In genomic region chr2:174438146-174438886, GRCh38 we compare ENCODE assay signal across 18 cellular contexts. TPM values are rescaled to one million over a fixed set of nuclear protein-coding genes. Genes with fewer than 3 reads are reported as not detected.
DNase-seq lines count a peak whose midpoint lies in the region; ATAC-seq, FAIRE-seq and TF ChIP-seq lines count a peak whose summit lies in the region.
"Had no signal": no experiment of that assay in that cellular context is flagged by ENCODE, and none has a peak within 500 bp of the region (broad histone marks: within the 10 kb centered on the region; RNA-seq: fewer than 3 reads in every experiment).

No MANE protein-coding gene starts in this region.

- no peak overlapping the region for H3K27ac ChIP-seq in adrenal gland
- H3K27ac ChIP-seq in endothelial cell of umbilical vein (ENCODE audit: insufficient read depth, low read depth, low read length) = no peak overlapping the region
- H3K27ac ChIP-seq in sigmoid colon = peak overlapping the region in 2 of 4 donors; percentile 3 to 39
- no peak overlapping the region for H3K27ac ChIP-seq in PC-3 (ENCODE audit: low read length)

- H3K9me1 ChIP-seq in endothelial cell of umbilical vein (replicated peaks; ENCODE audit: control insufficient read depth, extremely low read depth, insufficient read depth, low read length) = no peaks in the 10 kb centered on the region

- dilution Hi-C loops in endothelial cell of umbilical vein (cut with MboI; ENCODE audit: extremely low pct_ligation_motif_present, low sequenced_read_pairs) = no loop called here

- CTCF ChIA-PET in endothelial cell of umbilical vein (lab: Charles Lee) (interaction anchor here (0.6 to 1.5 kb wide), 3 partner anchors 12 to 713 kb away, joined by 3 to 7 read pairs (median 3); no protein-coding TSS in a partner anchor), PC-3 (lab: Charles Lee) (no interaction called here)
- CTCF ChIA-PET in activated CD4-positive, alpha-beta T cell treated with anti-CD3 and anti-CD28 coated beads for 36 hours (lab: Charles Lee) = interaction anchor here (0.6 kb wide), 2 partner anchors 142 to 1041 kb away, joined by 3 to 9 read pairs; no protein-coding TSS in a partner anchor

- H3K4me2 ChIP-seq in endothelial cell of umbilical vein (ENCODE audit: insufficient read depth, low read length) (no peak overlapping the region), PC-3 (ENCODE audit: low read length) (no peak overlapping the region)

- H3K36me3 ChIP-seq in adrenal gland (replicated peaks in 1 of 2) (peaks cover 0 to 5% of the 10 kb centered on the region in 2 donors), endothelial cell of umbilical vein (ENCODE audit: control insufficient read depth in 2 of 2, extremely low read depth in 1 of 2, insufficient read depth in 2 of 2, low read length in 2 of 2) (no peaks in the 10 kb centered on the region), sigmoid colon (peaks cover 0 to 36% (median 8%) of the 10 kb centered on the region in 4 donors), PC-3 (ENCODE audit: low read depth, low read length) (no peaks in the 10 kb centered on the region)

- no peaks in the 10 kb centered on the region for H3K27me3 ChIP-seq in adrenal gland
- no peaks in the 10 kb centered on the region for H3K27me3 ChIP-seq in endothelial cell of umbilical vein (ENCODE audit: control insufficient read depth in 2 of 2, insufficient read depth in 2 of 2, low read length in 2 of 2)
- H3K27me3 ChIP-seq in sigmoid colon = no peaks in the 10 kb centered on the region
- no peaks in the 10 kb centered on the region for H3K27me3 ChIP-seq in PC-3 (ENCODE audit: low read length)

- H3K9me3 ChIP-seq in adrenal gland (replicated peaks in 1 of 3) = no peaks in the 10 kb centered on the region
- no peaks in the 10 kb centered on the region for H3K9me3 ChIP-seq in endothelial cell of umbilical vein (replicated peaks; ENCODE audit: control insufficient read depth, insufficient read depth, low read length)
- no peaks in the 10 kb centered on the region for H3K9me3 ChIP-seq in sigmoid colon
- no peaks in the 10 kb centered on the region for H3K9me3 ChIP-seq in PC-3 (ENCODE audit: low read length)

- H3K4me1 Mint-ChIP-seq in activated CD4-positive, alpha-beta T cell treated with anti-CD3 and anti-CD28 coated beads for 36 hours = no peaks in the 10 kb centered on the region
- H3K4me1 Mint-ChIP-seq: central memory CD8-positive, alpha-beta T cell had no signal

- no peaks in the 10 kb centered on the region for H3F3A ChIP-seq in PC-3 (ENCODE audit: low read length, unreplicated experiment)

- H3K9ac ChIP-seq in endothelial cell of umbilical vein (replicated peaks; ENCODE audit: extremely low read depth, insufficient read depth, low read length) = no peak overlapping the region
- H3K9ac ChIP-seq in PC-3 (ENCODE audit: low read length) = no peak overlapping the region

- H3K9me3 Mint-ChIP-seq in activated CD4-positive, alpha-beta T cell treated with anti-CD3 and anti-CD28 coated beads for 36 hours (ENCODE audit: low read depth) = no peaks in the 10 kb centered on the region
- H3K9me3 Mint-ChIP-seq: activated T-cell treated with anti-CD3 and anti-CD28 coated beads, Interleukin-2, amount 50 U/mL, for 24 hours; central memory CD8-positive, alpha-beta T cell had no signal

- peaks cover 10% of the 10 kb centered on the region for H3K36me3 Mint-ChIP-seq in activated CD4-positive, alpha-beta T cell treated with anti-CD3 and anti-CD28 coated beads for 36 hours (ENCODE audit: low read depth)

- intact Hi-C loops in adrenal gland (cut with DNase I) (no loop called here), endothelial cell of umbilical vein (cut with micrococcal nuclease) (no loop called here), sigmoid colon (cut with DNase I) (no loop called here), PC-3 (cut with micrococcal nuclease) (no loop called here)
- intact Hi-C loops in activated CD4-positive, alpha-beta T cell treated with anti-CD3 and anti-CD28 coated beads for 36 hours (cut with DNase I, micrococcal nuclease) = no loop called here

- TF ChIP-seq POLR2A in adrenal gland (IDR thresholded peaks at IDR 0.05) (no peak), endothelial cell of umbilical vein (IDR thresholded peaks at IDR 0.05; ENCODE audit: low read depth, low read length) (no peak), sigmoid colon (IDR thresholded peaks at IDR 0.05) (no peak)

- H3K9me2 ChIP-seq in PC-3 (replicated peaks; ENCODE audit: low read length) = no peaks in the 10 kb centered on the region

- no peak overlapping the region for H3K4me3 ChIP-seq in adrenal gland
- no peak overlapping the region for H3K4me3 ChIP-seq in endothelial cell of umbilical vein (replicated peaks in 1 of 3; ENCODE audit: insufficient read depth in 1 of 3, low read depth in 1 of 3, low read length in 3 of 3)
- no peak overlapping the region for H3K4me3 ChIP-seq in sigmoid colon
- no peak overlapping the region for H3K4me3 ChIP-seq in PC-3 (ENCODE audit: low read length)
- H3K4me3 ChIP-seq: GM12878, K562 had no signal

- POLR2A ChIA-PET in endothelial cell of umbilical vein (lab: Charles Lee) (no interaction called here), PC-3 (lab: Charles Lee; ENCODE audit: unreplicated experiment) (no interaction called here)
- POLR2A ChIA-PET in activated CD4-positive, alpha-beta T cell treated with anti-CD3 and anti-CD28 coated beads for 36 hours (lab: Charles Lee) = no interaction called here

- no peaks in the 10 kb centered on the region for H3K79me2 ChIP-seq in endothelial cell of umbilical vein (ENCODE audit: control insufficient read depth, insufficient read depth, low read length)
- H3K79me2 ChIP-seq in PC-3 (ENCODE audit: low read length) = no peaks in the 10 kb centered on the region

- no peak overlapping the region for H3K27ac Mint-ChIP-seq in activated CD4-positive, alpha-beta T cell treated with anti-CD3 and anti-CD28 coated beads for 36 hours
- H3K27ac Mint-ChIP-seq: activated naive CD8-positive, alpha-beta T cell; activated T-cell treated with anti-CD3 and anti-CD28 coated beads, Interleukin-2, amount 50 U/mL, for 24 hours had no signal

- no peak for TF ChIP-seq EP300 in sigmoid colon (IDR thresholded peaks at IDR 0.05)

- H3K27me3 Mint-ChIP-seq in activated CD4-positive, alpha-beta T cell treated with anti-CD3 and anti-CD28 coated beads for 36 hours = no peaks in the 10 kb centered on the region
- H3K27me3 Mint-ChIP-seq: activated naive CD8-positive, alpha-beta T cell; activated T-cell treated with anti-CD3 and anti-CD28 coated beads, Interleukin-2, amount 50 U/mL, for 24 hours; central memory CD8-positive, alpha-beta T cell had no signal

- peaks cover 0 to 9% of the 10 kb centered on the region in 2 donors for H3K4me1 ChIP-seq in adrenal gland (replicated peaks in 1 of 2)
- peaks cover 15% of the 10 kb centered on the region for H3K4me1 ChIP-seq in endothelial cell of umbilical vein (ENCODE audit: control insufficient read depth, extremely low read depth, insufficient read depth, low read length)
- peaks cover 0 to 23% (median 13%) of the 10 kb centered on the region in 4 donors for H3K4me1 ChIP-seq in sigmoid colon
- peaks cover 14% of the 10 kb centered on the region for H3K4me1 ChIP-seq in PC-3 (ENCODE audit: insufficient read depth, low read length)

- BruUV-seq in endothelial cell of umbilical vein (replicated peaks; lab: Mats Ljungman, UMichigan) (no TSS peak), PC-3 (replicated peaks; lab: Mats Ljungman, UMichigan) (no TSS peak)

- WGBS in adrenal gland, 4 donors = 80 to 90% (median 86%) methylated on average over 13 of the region's 13 CpGs
- WGBS in sigmoid colon, 2 donors = 87% methylated on average over 13 of the region's 13 CpGs

- H2AFZ ChIP-seq in endothelial cell of umbilical vein (ENCODE audit: low read depth, low read length) (no peak overlapping the region), PC-3 (ENCODE audit: low read length) (no peak overlapping the region)

- no peak for ATAC-seq in GM19328 (IDR thresholded peaks at IDR 0.05; ENCODE audit: unreplicated experiment)
- ATAC-seq in PC-3 = no peak
- no peak for ATAC-seq in activated CD4-positive, alpha-beta T cell treated with anti-CD3 and anti-CD28 coated beads for 36 hours
- ATAC-seq: GM12878, K562, Panc1 had no signal

- FAIRE-seq in endothelial cell of umbilical vein (lab: Jason Lieb, UNC) = no peak
- FAIRE-seq: GM12878, islet of Langerhans, K562 had no signal

- no peaks in the 10 kb centered on the region for H4K20me1 ChIP-seq in endothelial cell of umbilical vein (replicated peaks; ENCODE audit: control insufficient read depth, extremely low read depth, insufficient read depth, low read length)
- no peaks in the 10 kb centered on the region for H4K20me1 ChIP-seq in PC-3 (ENCODE audit: low read length)

- DNase-seq in adrenal gland (peak in 4 of 7 donors; percentile 8 to 35 (median 22)), endothelial cell of umbilical vein (ENCODE audit: low read depth, low spot score) (peak; percentile 48), left kidney (ENCODE audit: low read depth, low spot score) (peak; percentile 18), sigmoid colon (peak; percentile 82), PC-3 (no peak), activated gamma-delta T cell (lab: John Stamatoyannopoulos, UW) (no peak)
- DNase-seq in activated CD4-positive, alpha-beta T cell treated with anti-CD3 and anti-CD28 coated beads for 36 hours = no peak
- DNase-seq: activated CD4-positive, alpha-beta T cell treated with anti-CD3 and anti-CD28 coated beads, Interleukin-2, amount 50 U/mL, for 48 hours; activated T-cell treated with anti-CD3 and anti-CD28 coated beads, Interleukin-2, amount 50 U/mL, for 24 hours; NCI-H2107; stimulated activated naive CD4-positive, alpha-beta T cell treated with Interleukin-2 at 50 U/mL for 16 hours had no signal

- no peak overlapping the region for H3K4me3 Mint-ChIP-seq in activated CD4-positive, alpha-beta T cell treated with anti-CD3 and anti-CD28 coated beads for 36 hours
- H3K4me3 Mint-ChIP-seq: activated naive CD8-positive, alpha-beta T cell; activated T-cell treated with anti-CD3 and anti-CD28 coated beads, Interleukin-2, amount 50 U/mL, for 24 hours; central memory CD8-positive, alpha-beta T cell had no signal

- TF ChIP-seq CTCF in adrenal gland (IDR thresholded peaks at IDR 0.05) (no peak), endothelial cell of umbilical vein (IDR thresholded peaks at IDR 0.05; ENCODE audit: extremely low read depth in 1 of 2, insufficient read depth in 1 of 2, low read depth in 1 of 2, low read length in 2 of 2) (no peak), sigmoid colon (IDR thresholded peaks at IDR 0.05) (no peak), PC-3 (conservative IDR thresholded peaks at IDR 0.05; ENCODE audit: low read depth, low read length) (no peak)

RNA-seq across cellular contexts. Expression of gene SCRN3, which starts 42.8 kb away (rescaled TPM):
- total RNA-seq in adrenal gland = 10 to 100 TPM; 17.6 to 60.6 (median 29.8) TPM
- polyA plus RNA-seq in adrenal gland = 10 to 100 TPM in 2 of 3 donors, 1 to 10 TPM in 1; 8.8 to 55.4 (median 19.7) TPM
- total RNA-seq in endothelial cell of umbilical vein = 21.7 and 24.0 TPM in 2 replicates
- 6.9 and 10.7 TPM in 2 replicates for polyA plus RNA-seq in endothelial cell of umbilical vein
- 11.7 and 12.2 TPM in 2 replicates for polyA plus RNA-seq in endothelial cell of umbilical vein (2011; cell fraction: cytosol; rRNA removed)
- polyA plus RNA-seq in endothelial cell of umbilical vein (2011; cell fraction: nucleus; rRNA removed) = 14.4 and 17.5 TPM in 2 replicates
- polyA plus RNA-seq in endothelial cell of umbilical vein (2012) = 16.4 and 25.0 TPM in 2 replicates
- polyA minus RNA-seq in endothelial cell of umbilical vein = 7.9 and 14.4 TPM in 2 replicates
- polyA minus RNA-seq in endothelial cell of umbilical vein (2011; cell fraction: cytosol; rRNA and poly(A)+ RNA removed) = 5.4 TPM
- 11.9 and 13.8 TPM in 2 replicates for polyA minus RNA-seq in endothelial cell of umbilical vein (2011; cell fraction: nucleus; rRNA and poly(A)+ RNA removed)
- total RNA-seq in sigmoid colon = 10 to 100 TPM; 13.7 to 25.0 (median 15.4) TPM
- polyA plus RNA-seq in sigmoid colon = 10 to 100 TPM in 2 of 3 donors, 1 to 10 TPM in 1; 9.6 to 31.0 (median 15.3) TPM
- 26.6 and 30.1 TPM in 2 replicates for total RNA-seq in PC-3 (2014; rRNA removed)
- 10 to 100 TPM; 12.7 to 14.1 TPM for total RNA-seq in activated CD4-positive, alpha-beta T cell treated with anti-CD3 and anti-CD28 coated beads for 36 hours

RNA-seq across cellular contexts. Expression of gene GPR155, which starts 48.5 kb away (rescaled TPM):
- total RNA-seq in adrenal gland (10 to 100 TPM in 5 of 8 donors, 1 to 10 TPM in 3; 6.2 to 17.6 (median 11.5) TPM), endothelial cell of umbilical vein (1.5 and 1.7 TPM in 2 replicates), sigmoid colon (10 to 100 TPM; 19.1 to 28.9 (median 22.7) TPM), PC-3 (2014; rRNA removed) (0.69 and 1.3 TPM in 2 replicates)
- polyA plus RNA-seq in adrenal gland (10 to 100 TPM in 1 of 3 donors, 1 to 10 TPM in 2; 1.8 to 10.3 (median 3.9) TPM), endothelial cell of umbilical vein (0.57 and 0.62 TPM in 2 replicates), sigmoid colon (1 to 10 TPM in 1 of 3 donors, under 1 TPM in 2; under 0.01 to 4.1 (median 0.69) TPM)
- 0.40 and 0.49 TPM in 2 replicates for polyA plus RNA-seq in endothelial cell of umbilical vein (2011; cell fraction: cytosol; rRNA removed)
- 0.94 and 1.1 TPM in 2 replicates for polyA plus RNA-seq in endothelial cell of umbilical vein (2011; cell fraction: nucleus; rRNA removed)
- polyA plus RNA-seq in endothelial cell of umbilical vein (2012) = 0.79 and 1.7 TPM in 2 replicates
- 1.1 and 1.5 TPM in 2 replicates for polyA minus RNA-seq in endothelial cell of umbilical vein
- 0.51 TPM for polyA minus RNA-seq in endothelial cell of umbilical vein (2011; cell fraction: cytosol; rRNA and poly(A)+ RNA removed)
- polyA minus RNA-seq in endothelial cell of umbilical vein (2011; cell fraction: nucleus; rRNA and poly(A)+ RNA removed) = 0.77 and 0.96 TPM in 2 replicates
- 10 to 100 TPM in 1 of 2 experiments, 1 to 10 TPM in 1; 8.6 to 11.3 TPM for total RNA-seq in activated CD4-positive, alpha-beta T cell treated with anti-CD3 and anti-CD28 coated beads for 36 hours

Comparison
In these comparisons a context has a peak if more than half of its experiments do, and no peak if none do; other contexts are left out.
1. DNase-seq: peak in adrenal gland (4 of 7), endothelial cell of umbilical vein (single experiment), left kidney (single experiment) and sigmoid colon (single experiment); none in PC-3 (single experiment), activated CD4-positive, alpha-beta T cell treated with anti-CD3 and anti-CD28 coated beads for 36 hours (single experiment) and activated gamma-delta T cell (single experiment).